ENCODE assay signal across 1 cellular context in the genomic region with DNA sequence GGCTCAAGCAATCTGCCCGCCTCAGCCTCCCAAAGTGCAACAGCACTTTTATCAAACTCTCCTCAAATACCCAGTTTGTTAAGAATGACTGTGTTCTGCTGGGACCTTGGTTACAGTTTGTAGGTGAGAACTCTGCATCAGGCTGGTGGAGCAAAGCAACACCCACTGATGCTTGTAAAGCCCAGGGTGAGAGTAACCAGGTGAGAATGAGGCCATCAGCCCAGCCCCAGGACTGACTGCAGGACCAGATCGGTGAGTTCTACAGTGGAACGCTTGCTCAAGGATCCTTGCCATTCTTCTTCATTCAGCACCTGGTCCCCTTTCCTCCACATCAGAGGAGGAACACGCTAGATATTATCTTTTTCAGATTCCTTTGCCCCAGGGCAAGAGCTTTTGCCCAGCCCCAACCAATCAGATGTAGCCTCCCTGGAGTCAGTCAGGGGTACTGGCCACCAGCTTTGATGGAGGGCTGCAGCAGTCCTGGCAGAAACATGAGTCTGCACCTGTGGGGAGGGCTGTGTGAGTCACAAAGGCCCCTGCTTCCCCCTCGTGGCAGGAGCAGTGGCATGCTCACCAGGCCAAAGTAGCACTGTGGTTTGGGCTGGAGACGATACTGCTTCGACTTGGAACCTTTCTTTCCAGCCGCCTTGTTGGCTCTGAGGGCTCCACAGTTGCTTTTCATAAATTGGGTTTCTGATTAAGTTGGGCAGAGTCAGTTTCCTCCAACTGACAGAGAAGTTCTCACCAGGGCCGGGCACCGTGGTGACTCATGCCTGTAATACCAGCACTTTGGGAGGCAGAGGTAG.
A peak's percentile ranks its signal among the peaks of the same experiment; 100 is the strongest.
TF ChIP-seq lines count a peak whose summit lies in the region.

No MANE protein-coding gene starts in this region.

TF ChIP-seq in HepG2, 621 proteins besides CTCF, POLR2A, EP300 and RAD21 (continued from another document and continues in another):
- no peak for TF ChIP-seq ZNF576 (CRISPR knock-in tag; IDR thresholded peaks at IDR 0.05)
- TF ChIP-seq MAFG (CRISPR knock-in tag; IDR thresholded peaks at IDR 0.05), result no peak
- no peak for TF ChIP-seq ZMYM4 (CRISPR knock-in tag; IDR thresholded peaks at IDR 0.05)
- no peak for TF ChIP-seq SMARCE1 (IDR thresholded peaks at IDR 0.05; ENCODE audit: borderline replicate concordance)
- TF ChIP-seq, protein P1, sequence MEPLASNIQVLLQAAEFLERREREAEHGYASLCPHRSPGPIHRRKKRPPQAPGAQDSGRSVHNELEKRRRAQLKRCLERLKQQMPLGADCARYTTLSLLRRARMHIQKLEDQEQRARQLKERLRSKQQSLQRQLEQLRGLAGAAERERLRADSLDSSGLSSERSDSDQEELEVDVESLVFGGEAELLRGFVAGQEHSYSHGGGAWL (CRISPR knock-in tag; IDR thresholded peaks at IDR 0.05), result peak; percentile 59; the same call in 1 of the 2 replicates
- no peak for TF ChIP-seq MLX (CRISPR knock-in tag; IDR thresholded peaks at IDR 0.05)
- TF ChIP-seq SAP130 (CRISPR knock-in tag; IDR thresholded peaks at IDR 0.05; ENCODE audit: low read depth), result peak; percentile 70
- TF ChIP-seq NFE2 (CRISPR knock-in tag; IDR thresholded peaks at IDR 0.05), result no peak
- TF ChIP-seq, protein P2, sequence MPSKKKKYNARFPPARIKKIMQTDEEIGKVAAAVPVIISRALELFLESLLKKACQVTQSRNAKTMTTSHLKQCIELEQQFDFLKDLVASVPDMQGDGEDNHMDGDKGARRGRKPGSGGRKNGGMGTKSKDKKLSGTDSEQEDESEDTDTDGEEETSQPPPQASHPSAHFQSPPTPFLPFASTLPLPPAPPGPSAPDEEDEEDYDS (CRISPR knock-in tag; IDR thresholded peaks at IDR 0.05), result 0 out of 2 replicates have a peak, but pooled peaks have one; percentile 41
- TF ChIP-seq PAX8 (CRISPR knock-in tag; IDR thresholded peaks at IDR 0.05; ENCODE audit: borderline replicate concordance), result no peak
- no peak for TF ChIP-seq ISL2 (CRISPR knock-in tag; IDR thresholded peaks at IDR 0.05)
- TF ChIP-seq ZGPAT (CRISPR knock-in tag; IDR thresholded peaks at IDR 0.05), result 0 out of 2 replicates have a peak, but pooled peaks have one; percentile 33
- TF ChIP-seq, protein P3, sequence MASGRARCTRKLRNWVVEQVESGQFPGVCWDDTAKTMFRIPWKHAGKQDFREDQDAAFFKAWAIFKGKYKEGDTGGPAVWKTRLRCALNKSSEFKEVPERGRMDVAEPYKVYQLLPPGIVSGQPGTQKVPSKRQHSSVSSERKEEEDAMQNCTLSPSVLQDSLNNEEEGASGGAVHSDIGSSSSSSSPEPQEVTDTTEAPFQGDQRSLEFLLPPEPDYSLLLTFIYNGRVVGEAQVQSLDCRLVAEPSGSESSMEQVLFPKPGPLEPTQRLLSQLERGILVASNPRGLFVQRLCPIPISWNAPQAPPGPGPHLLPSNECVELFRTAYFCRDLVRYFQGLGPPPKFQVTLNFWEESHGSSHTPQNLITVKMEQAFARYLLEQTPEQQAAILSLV (CRISPR knock-in tag; IDR thresholded peaks at IDR 0.05; ENCODE audit: borderline replicate concordance), result no peak
- peak; percentile 25; the same call in 1 of the 2 replicates for TF ChIP-seq TGIF2 (CRISPR knock-in tag; IDR thresholded peaks at IDR 0.05)
- TF ChIP-seq ZNF207 (IDR thresholded peaks at IDR 0.05; ENCODE audit: borderline replicate concordance), result no peak
- no peak for TF ChIP-seq ZNF616 (CRISPR knock-in tag; IDR thresholded peaks at IDR 0.05; ENCODE audit: low read depth)
- no peak for TF ChIP-seq ZSCAN30 (CRISPR knock-in tag; IDR thresholded peaks at IDR 0.05)
- TF ChIP-seq MTA1 (CRISPR knock-in tag; IDR thresholded peaks at IDR 0.05; ENCODE audit: borderline replicate concordance), result no peak
- TF ChIP-seq, protein P4, sequence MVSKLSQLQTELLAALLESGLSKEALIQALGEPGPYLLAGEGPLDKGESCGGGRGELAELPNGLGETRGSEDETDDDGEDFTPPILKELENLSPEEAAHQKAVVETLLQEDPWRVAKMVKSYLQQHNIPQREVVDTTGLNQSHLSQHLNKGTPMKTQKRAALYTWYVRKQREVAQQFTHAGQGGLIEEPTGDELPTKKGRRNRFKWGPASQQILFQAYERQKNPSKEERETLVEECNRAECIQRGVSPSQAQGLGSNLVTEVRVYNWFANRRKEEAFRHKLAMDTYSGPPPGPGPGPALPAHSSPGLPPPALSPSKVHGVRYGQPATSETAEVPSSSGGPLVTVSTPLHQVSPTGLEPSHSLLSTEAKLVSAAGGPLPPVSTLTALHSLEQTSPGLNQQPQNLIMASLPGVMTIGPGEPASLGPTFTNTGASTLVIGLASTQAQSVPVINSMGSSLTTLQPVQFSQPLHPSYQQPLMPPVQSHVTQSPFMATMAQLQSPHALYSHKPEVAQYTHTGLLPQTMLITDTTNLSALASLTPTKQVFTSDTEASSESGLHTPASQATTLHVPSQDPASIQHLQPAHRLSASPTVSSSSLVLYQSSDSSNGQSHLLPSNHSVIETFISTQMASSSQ (IDR thresholded peaks at IDR 0.05; ENCODE audit: low read depth), result no peak
- TF ChIP-seq, protein P4 (CRISPR knock-in tag; IDR thresholded peaks at IDR 0.05; ENCODE audit: borderline replicate concordance), result no peak
- TF ChIP-seq ZNF3 (CRISPR knock-in tag; IDR thresholded peaks at IDR 0.05), result no peak
- no peak for TF ChIP-seq ZBTB43 (CRISPR knock-in tag; conservative IDR thresholded peaks at IDR 0.05)
- no peak for TF ChIP-seq REPIN1 (CRISPR knock-in tag; IDR thresholded peaks at IDR 0.05; ENCODE audit: borderline replicate concordance, low read depth)
- 0 out of 2 replicates have a peak, but pooled peaks have one; percentile 15 for TF ChIP-seq GATAD2A (CRISPR knock-in tag; IDR thresholded peaks at IDR 0.05)
- no peak for TF ChIP-seq NR2F6 (IDR thresholded peaks at IDR 0.05)
- TF ChIP-seq NR2F6 (CRISPR knock-in tag; IDR thresholded peaks at IDR 0.05), result peak; percentile 46; the same call in 1 of the 2 replicates
- TF ChIP-seq NFYB (CRISPR knock-in tag; IDR thresholded peaks at IDR 0.05), result no peak
- no peak for TF ChIP-seq RNF219 (CRISPR knock-in tag; IDR thresholded peaks at IDR 0.05)
- no peak for TF ChIP-seq ZNF160 (CRISPR knock-in tag; IDR thresholded peaks at IDR 0.05)
- no peak for TF ChIP-seq ZNF232 (CRISPR knock-in tag; IDR thresholded peaks at IDR 0.05; ENCODE audit: borderline replicate concordance)
- TF ChIP-seq KLF11 (CRISPR knock-in tag; IDR thresholded peaks at IDR 0.05), result 0 out of 2 replicates have a peak, but pooled peaks have one; percentile 57
- no peak for TF ChIP-seq ZNF615 (CRISPR knock-in tag; IDR thresholded peaks at IDR 0.05; ENCODE audit: borderline replicate concordance)
- TF ChIP-seq, protein P5, sequence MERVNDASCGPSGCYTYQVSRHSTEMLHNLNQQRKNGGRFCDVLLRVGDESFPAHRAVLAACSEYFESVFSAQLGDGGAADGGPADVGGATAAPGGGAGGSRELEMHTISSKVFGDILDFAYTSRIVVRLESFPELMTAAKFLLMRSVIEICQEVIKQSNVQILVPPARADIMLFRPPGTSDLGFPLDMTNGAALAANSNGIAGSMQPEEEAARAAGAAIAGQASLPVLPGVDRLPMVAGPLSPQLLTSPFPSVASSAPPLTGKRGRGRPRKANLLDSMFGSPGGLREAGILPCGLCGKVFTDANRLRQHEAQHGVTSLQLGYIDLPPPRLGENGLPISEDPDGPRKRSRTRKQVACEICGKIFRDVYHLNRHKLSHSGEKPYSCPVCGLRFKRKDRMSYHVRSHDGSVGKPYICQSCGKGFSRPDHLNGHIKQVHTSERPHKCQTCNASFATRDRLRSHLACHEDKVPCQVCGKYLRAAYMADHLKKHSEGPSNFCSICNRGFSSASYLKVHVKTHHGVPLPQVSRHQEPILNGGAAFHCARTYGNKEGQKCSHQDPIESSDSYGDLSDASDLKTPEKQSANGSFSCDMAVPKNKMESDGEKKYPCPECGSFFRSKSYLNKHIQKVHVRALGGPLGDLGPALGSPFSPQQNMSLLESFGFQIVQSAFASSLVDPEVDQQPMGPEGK (CRISPR knock-in tag; IDR thresholded peaks at IDR 0.05), result peak; percentile 75
- TF ChIP-seq ZNF549 (CRISPR knock-in tag; IDR thresholded peaks at IDR 0.05), result no peak
- TF ChIP-seq, protein P6, sequence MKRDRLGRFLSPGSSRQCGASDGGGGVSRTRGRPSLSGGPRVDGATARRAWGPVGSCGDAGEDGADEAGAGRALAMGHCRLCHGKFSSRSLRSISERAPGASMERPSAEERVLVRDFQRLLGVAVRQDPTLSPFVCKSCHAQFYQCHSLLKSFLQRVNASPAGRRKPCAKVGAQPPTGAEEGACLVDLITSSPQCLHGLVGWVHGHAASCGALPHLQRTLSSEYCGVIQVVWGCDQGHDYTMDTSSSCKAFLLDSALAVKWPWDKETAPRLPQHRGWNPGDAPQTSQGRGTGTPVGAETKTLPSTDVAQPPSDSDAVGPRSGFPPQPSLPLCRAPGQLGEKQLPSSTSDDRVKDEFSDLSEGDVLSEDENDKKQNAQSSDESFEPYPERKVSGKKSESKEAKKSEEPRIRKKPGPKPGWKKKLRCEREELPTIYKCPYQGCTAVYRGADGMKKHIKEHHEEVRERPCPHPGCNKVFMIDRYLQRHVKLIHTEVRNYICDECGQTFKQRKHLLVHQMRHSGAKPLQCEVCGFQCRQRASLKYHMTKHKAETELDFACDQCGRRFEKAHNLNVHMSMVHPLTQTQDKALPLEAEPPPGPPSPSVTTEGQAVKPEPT (CRISPR knock-in tag; IDR thresholded peaks at IDR 0.05; ENCODE audit: low read depth), result no peak
